ENCODE assay signal across 33 cellular contexts in genomic region chrX:40258909-40259308, GRCh38.
"Had no signal": no experiment of that assay in that cellular context is flagged by ENCODE, and none has a peak within 500 bp of the region (broad histone marks: within the 10 kb centered on the region; RNA-seq: fewer than 3 reads in every experiment).

No MANE protein-coding gene starts in this region.

- DNase-seq: activated effector memory CD4-positive, alpha-beta T cell treated with anti-CD3 and anti-CD28 coated beads, Interleukin-2, amount 50 U/mL, for 16 hours; activated effector memory CD4-positive, alpha-beta T cell treated with Interleukin-2 at 50 U/mL for 16 hours; activated gamma-delta T cell; activated gamma-delta T cell treated with Interleukin-2 at 50 U/mL for 16 hours; activated naive CD4-positive, alpha-beta T cell; activated naive CD4-positive, alpha-beta T cell treated with anti-CD3 and anti-CD28 coated beads for 36 hours; activated naive CD4-positive, alpha-beta T cell treated with anti-CD3 and anti-CD28 coated beads, Interleukin-2, amount 10 ng/mL, durations not matched to agents 7 days and 5 days; activated naive CD4-positive, alpha-beta T cell treated with anti-CD3 and anti-CD28 coated beads, Interleukin-2, amount 50 U/mL, for 16 hours; activated naive CD4-positive, alpha-beta T cell treated with Interleukin-2 at 50 U/mL for 16 hours; activated naive CD8-positive, alpha-beta T cell treated with anti-CD3 and anti-CD28 coated beads for 36 hours; activated naive CD8-positive, alpha-beta T cell treated with anti-CD3 and anti-CD28 coated beads, Interleukin-2, amount 10 ng/mL, durations not matched to agents 7 days and 5 days; activated naive CD8-positive, alpha-beta T cell treated with anti-CD3 and anti-CD28 coated beads, Interleukin-2, amount 50 U/mL, for 24 hours; activated T-cell treated with anti-CD3 and anti-CD28 coated beads, Interleukin-2, amount 50 U/mL, for 24 hours; activated T-cell treated with anti-CD3 and anti-CD28 coated beads, Interleukin-2, amount 50 U/mL, for 4 hours; activated T-cell treated with anti-CD3 and anti-CD28 coated beads, Interleukin-2, amount 50 U/mL, for 48 hours; activated T-cell treated with anti-CD3 and anti-CD28 coated beads, Interleukin-2, amount 50 U/mL, for 72 hours; adrenal gland; amniotic stem cell; amygdala; anterior cingulate cortex; aorta; body of pancreas; brain microvascular endothelial cell; caudate nucleus; central memory CD4-positive, alpha-beta T cell; cerebellar nuclear complex had no signal

- H3K27me3 ChIP-seq: adrenal gland, ascending aorta, body of pancreas, brain microvascular endothelial cell, cardiac muscle cell had no signal

- H3K4me3 ChIP-seq: adrenal gland, ascending aorta, body of pancreas, breast epithelium, cardiac muscle cell had no signal

- H3K27ac ChIP-seq: adrenal gland, ascending aorta, body of pancreas, brain microvascular endothelial cell, breast epithelium, cardiac muscle cell had no signal

- H3K4me1 ChIP-seq: body of pancreas, breast epithelium had no signal

- ATAC-seq: activated naive CD4-positive, alpha-beta T cell treated with anti-CD3 and anti-CD28 coated beads, Interleukin-2, amount 50 U/mL, for 72 hours; activated naive CD8-positive, alpha-beta T cell treated with anti-CD3 and anti-CD28 coated beads, Interleukin-2, amount 50 U/mL, for 24 hours; activated T-cell treated with anti-CD3 and anti-CD28 coated beads, Interleukin-2, amount 50 U/mL, for 4 hours; activated T-cell treated with anti-CD3 and anti-CD28 coated beads, Interleukin-2, amount 50 U/mL, for 72 hours; activated T-helper 17 cell treated with anti-CD3 and anti-CD28 coated beads, Interleukin-2, amount 50 U/mL, for 72 hours; body of pancreas had no signal

- H3K9me3 ChIP-seq: adrenal gland, ascending aorta, body of pancreas, breast epithelium had no signal

- FAIRE-seq: astrocyte, bronchial epithelial cell had no signal

- H3K36me3 ChIP-seq: adrenal gland, ascending aorta, brain microvascular endothelial cell, breast epithelium, cardiac muscle cell had no signal
